ENCODE assay signal across 13 cellular contexts in genomic region chr7:64180989-64181388, GRCh38. TPM values are rescaled to one million over a fixed set of nuclear protein-coding genes. Genes with fewer than 3 reads are reported as not detected.
DNase-seq lines count a peak whose midpoint lies in the region; ATAC-seq, FAIRE-seq and TF ChIP-seq lines count a peak whose summit lies in the region.
"Had no signal": no experiment of that assay in that cellular context is flagged by ENCODE, and none has a peak within 500 bp of the region (broad histone marks: within the 10 kb centered on the region; RNA-seq: fewer than 3 reads in every experiment).

No MANE protein-coding gene starts in this region.

- BruUV-seq in HepG2 (replicated peaks; lab: Mats Ljungman, UMichigan), result no TSS peak

- peak; percentile 40 for TF ChIP-seq CTCF in liver (IDR thresholded peaks at IDR 0.05; ENCODE audit: low read depth, low read length, missing input control)
- no peak for TF ChIP-seq CTCF in HepG2 (CRISPR knock-in tag; IDR thresholded peaks at IDR 0.05)
- TF ChIP-seq CTCF in LNCaP clone FGC (IDR thresholded peaks at IDR 0.05; ENCODE audit: control insufficient read depth, extremely low read depth, insufficient read depth), result peak; percentile 35; the same call in 1 of the 2 replicates
- TF ChIP-seq CTCF in astrocyte of the spinal cord (IDR thresholded peaks at IDR 0.05; ENCODE audit: low read depth, low read length), result peak; percentile 3

- H3K27me3 ChIP-seq in liver (ENCODE audit: control insufficient read depth in 4 of 4, insufficient read depth in 4 of 4, low read length in 3 of 4), result peaks cover 0 to 5% (median 0%) of the 10 kb centered on the region in 4 donors
- no peaks in the 10 kb centered on the region for H3K27me3 ChIP-seq in HepG2 (ENCODE audit: control insufficient read depth in 1 of 2, insufficient read depth in 2 of 2, low read length in 2 of 2)
- no peaks in the 10 kb centered on the region for H3K27me3 ChIP-seq in mesendoderm (ENCODE audit: insufficient read depth, low read length, poor library complexity)
- H3K27me3 ChIP-seq: SJCRH30 had no signal

- no peak overlapping the region for H4K5ac ChIP-seq in mesendoderm (ENCODE audit: low read length)

- peaks cover 0 to 4% (median 0%) of the 10 kb centered on the region in 4 donors for H3K9me3 ChIP-seq in liver (ENCODE audit: control insufficient read depth in 4 of 4, low read length in 3 of 4)
- peaks cover 63% of the 10 kb centered on the region for H3K9me3 ChIP-seq in HepG2 (ENCODE audit: low read length)
- H3K9me3 ChIP-seq: SJCRH30 had no signal

- no peak overlapping the region for H3K23ac ChIP-seq in mesendoderm (ENCODE audit: low read length)

- TF ChIP-seq POLR2A in HepG2 (IDR thresholded peaks at IDR 0.05; ENCODE audit: insufficient read depth in 1 of 2, low read depth in 2 of 2, low read length in 2 of 2), result no peak

- DNase-seq in HepG2 (ENCODE audit: low spot score) (no peak), LNCaP clone FGC (ENCODE audit: low read depth) (no peak), astrocyte of the spinal cord (ENCODE audit: low read depth, low spot score) (no peak), RCC 7860 (ENCODE audit: low spot score) (no peak), mesendoderm (no peak)
- DNase-seq in stimulated activated naive CD4-positive, alpha-beta T cell treated with Interleukin-2 at 50 U/mL for 16 hours (lab: John Stamatoyannopoulos, UW), result no peak
- DNase-seq: activated naive CD8-positive, alpha-beta T cell treated with anti-CD3 and anti-CD28 coated beads, Interleukin-2, amount 10 ng/mL, durations not matched to agents 7 days and 5 days; effector memory CD8-positive, alpha-beta T cell; EL had no signal

- H3K4me1 ChIP-seq in liver (ENCODE audit: control insufficient read depth in 4 of 4, insufficient read depth in 4 of 4, low read length in 3 of 4) (peaks cover 0 to 10% (median 0%) of the 10 kb centered on the region in 4 donors), HepG2 (ENCODE audit: insufficient read depth, low read length) (no peaks in the 10 kb centered on the region), mesendoderm (ENCODE audit: control insufficient read depth, low read depth, low read length) (no peaks in the 10 kb centered on the region)
- H3K4me1 ChIP-seq: SJCRH30 had no signal

- ATAC-seq in HepG2, result no peak
- no peak for ATAC-seq in HG03469 (IDR thresholded peaks at IDR 0.05; ENCODE audit: unreplicated experiment)
- ATAC-seq: effector memory CD8-positive, alpha-beta T cell had no signal

- FAIRE-seq in HepG2 (lab: Jason Lieb, UNC) (no peak), RCC 7860 (lab: Jason Lieb, UNC) (no peak)

- H3K9ac ChIP-seq in liver (ENCODE audit: low read depth in 1 of 2, low read length in 2 of 2) (no peak overlapping the region), HepG2 (ENCODE audit: insufficient read depth, low read depth, low read length) (no peak overlapping the region), mesendoderm (ENCODE audit: low read length) (no peak overlapping the region)

- no peak overlapping the region for H2BK120ac ChIP-seq in mesendoderm (ENCODE audit: low read depth, low read length)

- H3K79me2 ChIP-seq in HepG2 (ENCODE audit: insufficient read depth, low read length) (no peaks in the 10 kb centered on the region), mesendoderm (ENCODE audit: control insufficient read depth, insufficient read depth, low read length) (no peaks in the 10 kb centered on the region)

- intact Hi-C loops in HepG2 (cut with micrococcal nuclease; ENCODE audit: unreplicated experiment), result loop anchor here (5.0 kb wide), 1 partner anchor 436 kb away; no protein-coding TSS in a partner anchor

- H2BK5ac ChIP-seq in mesendoderm (ENCODE audit: low read length), result no peak overlapping the region

- H2AK5ac ChIP-seq in mesendoderm (ENCODE audit: low read length), result no peak overlapping the region

- H3K4me3 ChIP-seq in liver (ENCODE audit: low read depth in 1 of 3, low read length in 3 of 3), result no peak overlapping the region
- no peak overlapping the region for H3K4me3 ChIP-seq in HepG2 (replicated peaks in 1 of 3; ENCODE audit: insufficient read depth in 1 of 3, low read depth in 2 of 3, low read length in 3 of 3)
- no peak overlapping the region for H3K4me3 ChIP-seq in LNCaP clone FGC (ENCODE audit: low read depth, low read length)
- no peak overlapping the region for H3K4me3 ChIP-seq in astrocyte of the spinal cord (ENCODE audit: low read depth, low read length)
- no peak overlapping the region for H3K4me3 ChIP-seq in mesendoderm (ENCODE audit: low read length)
- H3K4me3 ChIP-seq: SJCRH30 had no signal

- peak; percentile 52 to 66 for TF ChIP-seq RAD21 in liver (IDR thresholded peaks at IDR 0.05)
- TF ChIP-seq RAD21 in HepG2 (CRISPR knock-in tag; IDR thresholded peaks at IDR 0.05), result no peak

- no peaks in the 10 kb centered on the region for H3K36me3 ChIP-seq in liver (ENCODE audit: control insufficient read depth in 4 of 4, insufficient read depth in 3 of 4, low read depth in 1 of 4, low read length in 3 of 4)
- no peaks in the 10 kb centered on the region for H3K36me3 ChIP-seq in HepG2 (replicated peaks in 1 of 2; ENCODE audit: control insufficient read depth in 1 of 2, insufficient read depth in 2 of 2, low read length in 2 of 2)
- H3K36me3 ChIP-seq in mesendoderm (ENCODE audit: control insufficient read depth, insufficient read depth, low read length), result no peaks in the 10 kb centered on the region
- H3K36me3 ChIP-seq: SJCRH30 had no signal

- H3K18ac ChIP-seq in mesendoderm (ENCODE audit: low read length), result no peak overlapping the region

- in situ Hi-C loops in HepG2 (cut with HindIII; ENCODE audit: extremely low pct_ligation_motif_present, low pct_unique_long_range_greater_than_20kb), result loop anchor here (25.0 kb wide), 1 partner anchor 431 kb away; no protein-coding TSS in a partner anchor
- in situ Hi-C loops in astrocyte of the spinal cord (cut with HindIII; ENCODE audit: low sequenced_read_pairs), result no loop called here

- POLR2A ChIA-PET in HepG2 (lab: Yijun Ruan, JAX), result no interaction called here

- H2AFZ ChIP-seq in HepG2 (ENCODE audit: low read length), result no peak overlapping the region

- H4K8ac ChIP-seq in mesendoderm (ENCODE audit: low read depth, low read length), result no peak overlapping the region

- H3K4me2 ChIP-seq in HepG2 (ENCODE audit: low read depth, low read length) (no peak overlapping the region), mesendoderm (ENCODE audit: low read length) (no peak overlapping the region)

- no peak overlapping the region for H2BK15ac ChIP-seq in mesendoderm (replicated peaks; ENCODE audit: low read depth)

- CTCF ChIA-PET in HepG2 (lab: Yijun Ruan, JAX; ENCODE audit: low intra/inter-chr PET ratio, low total read pairs), result no interaction called here

- H3K56ac ChIP-seq in mesendoderm (ENCODE audit: low read length), result no peak overlapping the region

- H3K4ac ChIP-seq in mesendoderm (ENCODE audit: low read depth, low read length), result no peak overlapping the region

- H4K20me1 ChIP-seq in HepG2 (ENCODE audit: insufficient read depth, low read length), result no peaks in the 10 kb centered on the region

- no peak overlapping the region for H3K27ac ChIP-seq in liver (ENCODE audit: low read depth in 1 of 2, low read length in 2 of 2)
- no peak overlapping the region for H3K27ac ChIP-seq in HepG2 (ENCODE audit: extremely low read length, insufficient read depth, low read length)
- no peak overlapping the region for H3K27ac ChIP-seq in mesendoderm (ENCODE audit: low read depth, low read length)
- H3K27ac ChIP-seq: SJCRH30 had no signal

- no peak for TF ChIP-seq EP300 in HepG2 (IDR thresholded peaks at IDR 0.05; ENCODE audit: low read depth in 2 of 2, low read length in 2 of 2)
- TF ChIP-seq EP300 in HepG2 (CRISPR knock-in tag; IDR thresholded peaks at IDR 0.05; ENCODE audit: borderline replicate concordance), result no peak

- no peaks in the 10 kb centered on the region for H3K79me1 ChIP-seq in mesendoderm (ENCODE audit: low read length)

- WGBS in liver, result 38% methylated on average over 4 of the region's 4 CpGs
- WGBS in HepG2 (ENCODE audit: low lambda C conversion rate), result 30% methylated on average over 4 of the region's 4 CpGs
- 83% methylated on average over 1 of the region's 4 CpGs for WGBS in mesendoderm (ENCODE audit: extremely low coverage, insufficient coverage, low lambda C conversion rate)

RNA-seq across cellular contexts. Expression of gene ZNF735, which starts 26.0 kb away (rescaled TPM):
- total RNA-seq in liver, result not detected
- not detected for polyA plus RNA-seq in liver
- not detected in 2 replicates for total RNA-seq in HepG2 (2016; rRNA removed; fragmentation: Illumina TruSeq; extraction: Trizol)
- total RNA-seq in HepG2 (2016; cell fraction: cytosol; rRNA removed; fragmentation: Illumina TruSeq; extraction: Trizol; ENCODE audit: low read depth), result not detected in 2 replicates
- total RNA-seq in HepG2 (2016; cell fraction: insoluble cytoplasmic fraction; rRNA removed; fragmentation: Illumina TruSeq; extraction: Trizol), result not detected in 2 replicates
- total RNA-seq in HepG2 (2016; cell fraction: membrane; rRNA removed; fragmentation: Illumina TruSeq; extraction: Trizol), result not detected in 2 replicates
- not detected in 2 replicates for total RNA-seq in HepG2 (2016; cell fraction: nucleus; rRNA removed; fragmentation: Illumina TruSeq; extraction: Trizol)
- not detected in 2 replicates for polyA plus RNA-seq in HepG2 (2011; rRNA removed)
- polyA plus RNA-seq in HepG2 (2011; cell fraction: cytosol; rRNA removed), result not detected in 2 replicates
- polyA plus RNA-seq in HepG2 (2011; cell fraction: nucleus; rRNA removed), result not detected in 2 replicates
- polyA plus RNA-seq in HepG2 (2012), result not detected in 2 replicates
- not detected in 2 replicates for polyA plus RNA-seq in HepG2 (2016; cell fraction: cytosol; fragmentation: Illumina TruSeq; extraction: Trizol; ENCODE audit: low read depth)
- polyA plus RNA-seq in HepG2 (2016; cell fraction: insoluble cytoplasmic fraction; fragmentation: Illumina TruSeq; extraction: Trizol; ENCODE audit: low read depth), result not detected in 2 replicates
- polyA plus RNA-seq in HepG2 (2016; cell fraction: membrane; fragmentation: Illumina TruSeq; extraction: Trizol; ENCODE audit: low read depth), result not detected in 2 replicates
- polyA plus RNA-seq in HepG2 (2016; cell fraction: nucleus; fragmentation: Illumina TruSeq; extraction: Trizol; ENCODE audit: insufficient read depth, low read depth), result not detected in 2 replicates
- not detected in 2 replicates for polyA minus RNA-seq in HepG2 (2011; rRNA and poly(A)+ RNA removed; ENCODE audit: low replicate concordance)
- not detected in 2 replicates for polyA minus RNA-seq in HepG2 (2011; cell fraction: cytosol; rRNA and poly(A)+ RNA removed)
- polyA minus RNA-seq in HepG2 (2011; cell fraction: nucleus; rRNA and poly(A)+ RNA removed), result not detected in 2 replicates
- not detected for polyA plus RNA-seq in mesendoderm (2013, experiment 1 of 2)
- polyA plus RNA-seq in mesendoderm (2013, experiment 2 of 2), result not detected
- total RNA-seq: activated naive CD8-positive, alpha-beta T cell treated with anti-CD3 and anti-CD28 coated beads, Interleukin-2, amount 10 ng/mL, durations not matched to agents 7 days and 5 days; myocyte; SJCRH30 had no signal

RNA-seq across cellular contexts. Expression of gene ZNF679, which starts 47.3 kb away (rescaled TPM):
- total RNA-seq in liver (not detected), HepG2 (2016; rRNA removed; fragmentation: Illumina TruSeq; extraction: Trizol) (not detected in 2 replicates)
- polyA plus RNA-seq in liver (not detected), HepG2 (2011; rRNA removed) (not detected in 2 replicates)
- total RNA-seq in HepG2 (2016; cell fraction: cytosol; rRNA removed; fragmentation: Illumina TruSeq; extraction: Trizol; ENCODE audit: low read depth), result not detected in 2 replicates
- not detected in 2 replicates for total RNA-seq in HepG2 (2016; cell fraction: insoluble cytoplasmic fraction; rRNA removed; fragmentation: Illumina TruSeq; extraction: Trizol)
- total RNA-seq in HepG2 (2016; cell fraction: membrane; rRNA removed; fragmentation: Illumina TruSeq; extraction: Trizol), result not detected in 2 replicates
- total RNA-seq in HepG2 (2016; cell fraction: nucleus; rRNA removed; fragmentation: Illumina TruSeq; extraction: Trizol), result not detected in 2 replicates
- not detected in 2 replicates for polyA plus RNA-seq in HepG2 (2011; cell fraction: cytosol; rRNA removed)
- not detected in 2 replicates for polyA plus RNA-seq in HepG2 (2011; cell fraction: nucleus; rRNA removed)
- polyA plus RNA-seq in HepG2 (2012), result not detected in 2 replicates
- not detected in 2 replicates for polyA plus RNA-seq in HepG2 (2016; cell fraction: cytosol; fragmentation: Illumina TruSeq; extraction: Trizol; ENCODE audit: low read depth)
- not detected in 2 replicates for polyA plus RNA-seq in HepG2 (2016; cell fraction: insoluble cytoplasmic fraction; fragmentation: Illumina TruSeq; extraction: Trizol; ENCODE audit: low read depth)
- not detected in 2 replicates for polyA plus RNA-seq in HepG2 (2016; cell fraction: membrane; fragmentation: Illumina TruSeq; extraction: Trizol; ENCODE audit: low read depth)
- not detected in 2 replicates for polyA plus RNA-seq in HepG2 (2016; cell fraction: nucleus; fragmentation: Illumina TruSeq; extraction: Trizol; ENCODE audit: insufficient read depth, low read depth)
- polyA minus RNA-seq in HepG2 (2011; rRNA and poly(A)+ RNA removed; ENCODE audit: low replicate concordance), result not detected in 2 replicates
- not detected in 2 replicates for polyA minus RNA-seq in HepG2 (2011; cell fraction: cytosol; rRNA and poly(A)+ RNA removed)
- not detected in 2 replicates for polyA minus RNA-seq in HepG2 (2011; cell fraction: nucleus; rRNA and poly(A)+ RNA removed)
- not detected for polyA plus RNA-seq in mesendoderm (2013, experiment 1 of 2)
- not detected for polyA plus RNA-seq in mesendoderm (2013, experiment 2 of 2)
- total RNA-seq: activated naive CD8-positive, alpha-beta T cell treated with anti-CD3 and anti-CD28 coated beads, Interleukin-2, amount 10 ng/mL, durations not matched to agents 7 days and 5 days; myocyte had no signal
